Comparison of ENCODE assay signal across 8 cellular contexts in genomic region chr6:158536084-158536890, GRCh38. TPM values are rescaled to one million over a fixed set of nuclear protein-coding genes. Genes with fewer than 3 reads are reported as not detected.
DNase-seq lines count a peak whose midpoint lies in the region; ATAC-seq, FAIRE-seq and TF ChIP-seq lines count a peak whose summit lies in the region.

No MANE protein-coding gene starts in this region.

- WGBS in A549 (ENCODE audit: missing lambda C conversion rate), result 1% methylated on average over 17 of the region's 75 CpGs
- 1% methylated on average over 75 of the region's 75 CpGs for WGBS in ectodermal cell, 2 experiments
- 1 to 2% methylated on average over 52 to 75 of the region's 75 CpGs for WGBS in lung, 2 donors

- POLR2A ChIA-PET in A549 (lab: Yijun Ruan, JAX), result no interaction called here
- POLR2A ChIA-PET in activated CD8-positive, alpha-beta T cell treated with anti-CD3 and anti-CD28 coated beads for 36 hours (lab: Charles Lee), result no interaction called here

- H3K27me3 ChIP-seq in ectodermal cell (ENCODE audit: control insufficient read depth, insufficient read depth, low read length, poor library complexity, severe bottlenecking) (peaks cover 18% of the 10 kb centered on the region), lung (ENCODE audit: control insufficient read depth, insufficient read depth) (no peaks in the 10 kb centered on the region)

- peak overlapping the region; percentile 62 for H3K4me3 Mint-ChIP-seq in activated CD8-positive, alpha-beta T cell treated with anti-CD3 and anti-CD28 coated beads for 36 hours

- intact Hi-C loops in activated CD8-positive, alpha-beta T cell treated with anti-CD3 and anti-CD28 coated beads for 36 hours (cut with micrococcal nuclease), result no loop called here

- ATAC-seq in A549, result peak; percentile 85 to 86
- ATAC-seq in activated CD8-positive, alpha-beta T cell treated with anti-CD3 and anti-CD28 coated beads for 36 hours, result peak; percentile 70
- peak; percentile 80 for ATAC-seq in lung (ENCODE audit: insufficient read depth, low FRiP score)
- no peak for ATAC-seq in GM21528 (IDR thresholded peaks at IDR 0.05; ENCODE audit: low FRiP score, unreplicated experiment)

- H3K4me3 ChIP-seq in A549, result peak overlapping the region; percentile 59
- H3K4me3 ChIP-seq in ectodermal cell (ENCODE audit: insufficient read depth, low read depth, low read length), result peak overlapping the region; percentile 69
- H3K4me3 ChIP-seq in lung, result peak overlapping the region; percentile 62

- H3K4me2 ChIP-seq in A549, result peak overlapping the region; percentile 98

- no peaks in the 10 kb centered on the region for H3K36me3 Mint-ChIP-seq in activated CD8-positive, alpha-beta T cell treated with anti-CD3 and anti-CD28 coated beads for 36 hours (ENCODE audit: low read depth)

- peaks cover 3% of the 10 kb centered on the region for H3K4me1 Mint-ChIP-seq in activated CD8-positive, alpha-beta T cell treated with anti-CD3 and anti-CD28 coated beads for 36 hours (ENCODE audit: low read depth)

- H3K9me3 Mint-ChIP-seq in activated CD8-positive, alpha-beta T cell treated with anti-CD3 and anti-CD28 coated beads for 36 hours, result peaks cover 4% of the 10 kb centered on the region

- H3K27ac Mint-ChIP-seq in activated CD8-positive, alpha-beta T cell treated with anti-CD3 and anti-CD28 coated beads for 36 hours, result no peak overlapping the region

- TF ChIP-seq POLR2A in A549 (IDR thresholded peaks at IDR 0.05; ENCODE audit: low read length), result no peak

- peaks cover 47% of the 10 kb centered on the region for H3K27me3 Mint-ChIP-seq in activated CD8-positive, alpha-beta T cell treated with anti-CD3 and anti-CD28 coated beads for 36 hours

- no peak for TF ChIP-seq CTCF in A549 (IDR thresholded peaks at IDR 0.05)
- no peak for TF ChIP-seq CTCF in activated CD8-positive, alpha-beta T cell treated with anti-CD3 and anti-CD28 coated beads for 36 hours (IDR thresholded peaks at IDR 0.05)
- TF ChIP-seq CTCF in lung (IDR thresholded peaks at IDR 0.05; ENCODE audit: control extremely low read depth, extremely low read depth), result no peak

- DNase-seq in A549 (ENCODE audit: low read depth in 1 of 2, low spot score in 1 of 2) (peak; percentile 59 to 64), H4 (ENCODE audit: low spot score) (peak; percentile 14), NCI-H524 (lab: John Stamatoyannopoulos, UW) (peak; percentile 56 to 83), lung (ENCODE audit: low spot score) (peak; percentile 60)
- DNase-seq in activated CD8-positive, alpha-beta T cell treated with anti-CD3 and anti-CD28 coated beads for 36 hours, result peak; percentile 81
- DNase-seq in stimulated activated CD4-positive, alpha-beta T cell treated with anti-CD3 and anti-CD28 coated beads, TNF-alpha, amount 100 ng/mL, for 4 hours (ENCODE audit: low read depth in 3 of 3), result peak in 2 of 3 experiments; percentile 20 to 32

- CTCF ChIA-PET in A549 (lab: Yijun Ruan, JAX), result interaction anchor here (5.0 kb wide), 1 partner anchor 17 kb away, joined by 17 read pairs; no protein-coding TSS in a partner anchor
- CTCF ChIA-PET in activated CD8-positive, alpha-beta T cell treated with anti-CD3 and anti-CD28 coated beads for 36 hours (lab: Charles Lee), result interaction anchor here (1.2 to 1.6 kb wide), 3 partner anchors 22 to 315 kb away, joined by 3 to 4 read pairs (median 3); no protein-coding TSS in a partner anchor

- no peak for FAIRE-seq in A549 (lab: Jason Lieb, UNC)

- no peaks in the 10 kb centered on the region for H3K9me3 ChIP-seq in A549
- H3K9me3 ChIP-seq in ectodermal cell (ENCODE audit: control insufficient read depth, low read length), result no peaks in the 10 kb centered on the region
- no peaks in the 10 kb centered on the region for H3K9me3 ChIP-seq in lung (ENCODE audit: control insufficient read depth in 2 of 2, insufficient read depth in 1 of 2, low read length in 1 of 2)

- H3K4me1 ChIP-seq in A549 (no peaks in the 10 kb centered on the region), ectodermal cell (ENCODE audit: control insufficient read depth, insufficient read depth, low read length) (no peaks in the 10 kb centered on the region), lung (ENCODE audit: control insufficient read depth in 2 of 2, insufficient read depth in 2 of 2, low read length in 2 of 2) (peaks cover 4 to 15% of the 10 kb centered on the region in 2 donors)

- TF ChIP-seq EP300 in A549 (IDR thresholded peaks at IDR 0.05), result no peak

- H3K36me3 ChIP-seq in ectodermal cell (ENCODE audit: control insufficient read depth, insufficient read depth, low read length) (no peaks in the 10 kb centered on the region), lung (ENCODE audit: control insufficient read depth in 2 of 2, insufficient read depth in 2 of 2, low read length in 2 of 2) (no peaks in the 10 kb centered on the region)

- no peak overlapping the region for H3K27ac ChIP-seq in A549
- peak overlapping the region; percentile 57 for H3K27ac ChIP-seq in ectodermal cell (ENCODE audit: insufficient read depth, low read depth, low read length, poor library complexity, severe bottlenecking)
- H3K27ac ChIP-seq in lung (ENCODE audit: low read depth in 1 of 2, low read length in 1 of 2), result no peak overlapping the region

- no peak for TF ChIP-seq RAD21 in A549 (conservative IDR thresholded peaks at IDR 0.05 in 1 of 2, IDR thresholded peaks at IDR 0.05 in 1 of 2)

TF ChIP-seq in A549, 52 proteins besides CTCF, POLR2A, EP300 and RAD21:
- peak; percentile 98 for TF ChIP-seq REST (IDR thresholded peaks at IDR 0.05)
- TF ChIP-seq KDM5A (IDR thresholded peaks at IDR 0.05), result no peak
- TF ChIP-seq HOXB5 (CRISPR knock-in tag; IDR thresholded peaks at IDR 0.05), result peak; percentile 67; the same call in 1 of the 2 replicates
- TF ChIP-seq EHMT2 (IDR thresholded peaks at IDR 0.05; ENCODE audit: low read depth), result peak; percentile 93
- TF ChIP-seq NFE2L2 (conservative IDR thresholded peaks at IDR 0.05; ENCODE audit: low read length), result no peak

RNA-seq across cellular contexts. Expression of gene TMEM181, which starts 23.6 kb away (rescaled TPM):
- polyA plus RNA-seq in A549 (2011; rRNA removed) (19.9 and 21.1 TPM in 2 replicates), A549 (2017; fragmentation: RNase III; extraction: RNeasy Plus Mini Kit Qiagen cat#74134 plus additional on column Dnase treatment) (11.6 to 12.1 TPM (median 11.8 TPM) in 3 replicates), lung (10 to 100 TPM; 14.5 to 18.8 TPM)
- polyA plus RNA-seq in A549 (2012; cell fraction: cytosol; rRNA removed), result 5.8 and 7.1 TPM in 2 replicates
- 6.3 and 11.2 TPM in 2 replicates for polyA plus RNA-seq in A549 (2012; cell fraction: nucleus; rRNA removed)
- 12.7 and 12.9 TPM in 2 replicates for polyA minus RNA-seq in A549 (2011; rRNA and poly(A)+ RNA removed)
- total RNA-seq in H4 (2014; rRNA removed; shearing (Covaris generic)), result 16.1 and 18.8 TPM in 2 replicates
- total RNA-seq in activated CD8-positive, alpha-beta T cell treated with anti-CD3 and anti-CD28 coated beads for 36 hours, result 10 to 100 TPM; 10.0 to 10.1 TPM
- polyA plus RNA-seq in ectodermal cell (2013, experiment 1 of 4), result 22.5 TPM
- polyA plus RNA-seq in ectodermal cell (2013, experiment 2 of 4), result 26.3 TPM
- polyA plus RNA-seq in ectodermal cell (2013, experiment 3 of 4), result 17.5 TPM
- polyA plus RNA-seq in ectodermal cell (2013, experiment 4 of 4), result 21.3 TPM
- 10 to 100 TPM; 22.1 to 28.5 TPM for total RNA-seq in lung

Comparison
In these comparisons a context has a peak if more than half of its experiments do, and no peak if none do; other contexts are left out.
1. DNase-seq: peak in every context shown above with its lines; median percentile 81 in activated CD8-positive, alpha-beta T cell treated with anti-CD3 and anti-CD28 coated beads for 36 hours; 70 in NCI-H524; 62 in A549; 60 in lung; 26 in stimulated activated CD4-positive, alpha-beta T cell treated with anti-CD3 and anti-CD28 coated beads, TNF-alpha, amount 100 ng/mL, for 4 hours; 14 in H4.